ENCODE assay signal across 26 cellular contexts in the genomic region with DNA sequence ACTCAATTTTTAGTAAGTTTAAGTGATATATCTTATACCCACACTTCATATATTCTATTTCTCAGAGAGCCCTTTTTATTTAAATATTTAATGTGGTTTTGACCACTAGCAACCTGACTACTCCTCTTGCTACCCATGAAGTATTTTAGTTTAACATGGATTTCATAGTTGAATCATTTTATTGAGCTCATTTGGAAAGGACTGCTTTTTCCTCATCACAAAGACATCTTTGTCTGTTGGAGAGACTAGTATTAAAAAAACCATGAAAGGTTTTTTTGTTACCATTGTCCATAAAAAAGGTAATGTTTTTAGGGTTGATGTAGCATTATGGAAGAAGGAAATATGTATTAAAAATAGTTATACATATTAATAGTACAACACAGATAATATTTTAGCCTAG.
"Had no signal": no experiment of that assay in that cellular context is flagged by ENCODE, and none has a peak within 500 bp of the region (broad histone marks: within the 10 kb centered on the region; RNA-seq: fewer than 3 reads in every experiment).

No MANE protein-coding gene starts in this region.

- H3K27me3 ChIP-seq: body of pancreas, cardiac muscle cell, gastroesophageal sphincter, upper lobe of left lung had no signal

- H3K36me3 ChIP-seq: gastroesophageal sphincter, thoracic aorta, upper lobe of left lung, WERI-Rb-1 had no signal

- H3K4me3 Mint-ChIP-seq: activated CD4-positive, alpha-beta T cell treated with anti-CD3 and anti-CD28 coated beads, Interleukin-2, amount 10 ng/mL, durations not matched to agents 7 days and 5 days; activated CD8-positive, alpha-beta memory T cell treated with anti-CD3 and anti-CD28 coated beads, Interleukin-2, amount 10 ng/mL, durations not matched to agents 7 days and 5 days; activated CD8-positive, alpha-beta T cell treated with anti-CD3 and anti-CD28 coated beads for 36 hours; activated naive CD4-positive, alpha-beta T cell treated with anti-CD3 and anti-CD28 coated beads, Interleukin-2, amount 10 ng/mL, durations not matched to agents 7 days and 5 days; memory B cell; nephron; stimulated activated naive B cell treated with anti-CD40 and anti-IgM and Interleukin-4, amounts not matched to agents 10 μg/mL and 1 μg/mL and 100 μg/mL, for 72 hours; T-cell had no signal

- H3K4me1 Mint-ChIP-seq: nephron had no signal

- H3K27me3 Mint-ChIP-seq: activated CD4-positive, alpha-beta T cell treated with anti-CD3 and anti-CD28 coated beads, Interleukin-2, amount 10 ng/mL, durations not matched to agents 7 days and 5 days; activated CD8-positive, alpha-beta memory T cell treated with anti-CD3 and anti-CD28 coated beads, Interleukin-2, amount 10 ng/mL, durations not matched to agents 7 days and 5 days; activated CD8-positive, alpha-beta T cell treated with anti-CD3 and anti-CD28 coated beads for 36 hours; activated naive CD4-positive, alpha-beta T cell treated with anti-CD3 and anti-CD28 coated beads, Interleukin-2, amount 10 ng/mL, durations not matched to agents 7 days and 5 days; memory B cell; stimulated activated naive B cell treated with anti-CD40 and anti-IgM and Interleukin-4, amounts not matched to agents 10 μg/mL and 1 μg/mL and 100 μg/mL, for 72 hours; T-cell had no signal

- H3K9me3 ChIP-seq: body of pancreas, gastroesophageal sphincter, thoracic aorta, upper lobe of left lung had no signal

- DNase-seq: activated CD4-positive, alpha-beta T cell treated with anti-CD3 and anti-CD28 coated beads, Interleukin-2, amount 10 ng/mL, durations not matched to agents 7 days and 5 days; activated CD4-positive, CD25-positive, alpha-beta regulatory T cell treated with anti-CD3 and anti-CD28 coated beads, Interleukin-2, amount 50 U/mL, for 72 hours; activated CD8-positive, alpha-beta memory T cell treated with anti-CD3 and anti-CD28 coated beads, Interleukin-2, amount 10 ng/mL, durations not matched to agents 7 days and 5 days; activated CD8-positive, alpha-beta T cell treated with anti-CD3 and anti-CD28 coated beads for 36 hours; activated effector memory CD4-positive, alpha-beta T cell treated with anti-CD3 and anti-CD28 coated beads, Interleukin-2, amount 50 U/mL, for 16 hours; activated naive CD4-positive, alpha-beta T cell treated with anti-CD3 and anti-CD28 coated beads, Interleukin-2, amount 10 ng/mL, durations not matched to agents 7 days and 5 days; activated T-cell treated with anti-CD3 and anti-CD28 coated beads for 4 hours; anterior cingulate cortex; body of pancreas; dermis blood vessel endothelial cell; effector memory CD4-positive, alpha-beta T cell; kidney; left ventricle myocardium superior; nucleus accumbens; posterior cingulate gyrus; stimulated activated CD4-positive, alpha-beta T cell treated with anti-CD3 and anti-CD28 coated beads, Interleukin-2, amount 100 ng/mL, for 48 hours; stimulated activated CD8-positive, alpha-beta memory T cell treated with anti-CD3 and anti-CD28 coated beads, Interleukin-4, amount 100 ng/mL, for 48 hours; stimulated activated naive B cell treated with anti-CD40 and anti-IgM and Interleukin-4, amounts not matched to agents 10 μg/mL and 1 μg/mL and 100 μg/mL, for 72 hours; T-cell; upper lobe of left lung; WERI-Rb-1 had no signal

- H3K27ac ChIP-seq: body of pancreas, cardiac muscle cell, gastroesophageal sphincter, thoracic aorta, upper lobe of left lung, WERI-Rb-1 had no signal

- H3K4me1 ChIP-seq: body of pancreas had no signal

- H3K27ac Mint-ChIP-seq: activated CD4-positive, alpha-beta T cell treated with anti-CD3 and anti-CD28 coated beads, Interleukin-2, amount 10 ng/mL, durations not matched to agents 7 days and 5 days; activated CD8-positive, alpha-beta memory T cell treated with anti-CD3 and anti-CD28 coated beads, Interleukin-2, amount 10 ng/mL, durations not matched to agents 7 days and 5 days; activated CD8-positive, alpha-beta T cell treated with anti-CD3 and anti-CD28 coated beads for 36 hours; activated naive CD4-positive, alpha-beta T cell treated with anti-CD3 and anti-CD28 coated beads, Interleukin-2, amount 10 ng/mL, durations not matched to agents 7 days and 5 days; memory B cell; nephron; stimulated activated naive B cell treated with anti-CD40 and anti-IgM and Interleukin-4, amounts not matched to agents 10 μg/mL and 1 μg/mL and 100 μg/mL, for 72 hours; T-cell had no signal

- H3K9me3 Mint-ChIP-seq: activated CD4-positive, alpha-beta T cell treated with anti-CD3 and anti-CD28 coated beads, Interleukin-2, amount 10 ng/mL, durations not matched to agents 7 days and 5 days; activated CD8-positive, alpha-beta T cell treated with anti-CD3 and anti-CD28 coated beads for 36 hours; activated naive CD4-positive, alpha-beta T cell treated with anti-CD3 and anti-CD28 coated beads, Interleukin-2, amount 10 ng/mL, durations not matched to agents 7 days and 5 days; memory B cell; nephron; stimulated activated naive B cell treated with anti-CD40 and anti-IgM and Interleukin-4, amounts not matched to agents 10 μg/mL and 1 μg/mL and 100 μg/mL, for 72 hours; T-cell had no signal

- H3K4me3 ChIP-seq: body of pancreas, cardiac muscle cell, gastroesophageal sphincter, thoracic aorta, upper lobe of left lung had no signal
